In the genomic region with DNA sequence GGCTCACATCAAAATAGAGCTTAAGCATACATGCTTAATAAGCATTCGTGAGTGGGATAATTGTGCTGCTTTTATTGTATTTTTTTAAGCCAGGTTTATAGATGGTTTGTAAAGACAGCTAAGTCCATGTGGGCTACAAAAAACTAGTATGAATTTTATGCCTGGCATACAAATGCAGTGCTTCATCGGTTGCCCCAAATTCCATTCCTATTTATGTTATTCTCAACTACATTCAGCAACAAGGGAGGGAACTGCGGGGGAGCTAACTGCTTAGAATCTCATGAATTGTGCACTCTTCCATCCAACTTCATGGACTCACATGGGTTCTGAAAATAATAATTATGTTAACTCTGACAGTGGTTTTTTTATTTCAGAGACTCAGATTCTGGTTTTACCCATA, we compare ENCODE assay signal across 30 cellular contexts.
"Had no signal": no experiment of that assay in that cellular context is flagged by ENCODE, and none has a peak within 500 bp of the region (broad histone marks: within the 10 kb centered on the region; RNA-seq: fewer than 3 reads in every experiment).

No MANE protein-coding gene starts in this region.

- H3K9me3 ChIP-seq: breast epithelium, esophagus muscularis mucosa, gastrocnemius medialis, neutrophil, stomach had no signal

- H3K27me3 ChIP-seq: breast epithelium, esophagus muscularis mucosa, gastrocnemius medialis, hepatocyte, neutrophil, stomach had no signal

- H3K27ac ChIP-seq: breast epithelium, esophagus muscularis mucosa, gastrocnemius medialis, hepatocyte, neutrophil, stomach, WERI-Rb-1 had no signal

- H2AFZ ChIP-seq: hepatocyte had no signal

- ATAC-seq: activated CD4-positive, CD25-positive, alpha-beta regulatory T cell treated with anti-CD3 and anti-CD28 coated beads, Interleukin-2, amount 50 U/mL, for 24 hours; gastrocnemius medialis; left cardiac atrium; sciatic nerve; stimulated activated naive B cell treated with anti-CD40 and anti-IgM and Interleukin-4, amounts not matched to agents 10 μg/mL and 1 μg/mL and 100 μg/mL, for 72 hours; T-helper 17 cell had no signal

- H3K4me3 ChIP-seq: breast epithelium, esophagus muscularis mucosa, gastrocnemius medialis, hepatocyte, smooth muscle cell, stomach had no signal

- H3K79me2 ChIP-seq: hepatocyte had no signal

- H3K4me2 ChIP-seq: hepatocyte, smooth muscle cell had no signal

- H3K36me3 ChIP-seq: breast epithelium, esophagus muscularis mucosa, gastrocnemius medialis, neutrophil, stomach, WERI-Rb-1 had no signal

- H3K4me1 ChIP-seq: breast epithelium, esophagus muscularis mucosa, gastrocnemius medialis, stomach had no signal

- DNase-seq: activated CD4-positive, alpha-beta T cell treated with anti-CD3 and anti-CD28 coated beads for 48 hours; activated CD4-positive, alpha-beta T cell treated with anti-CD3 and anti-CD28 coated beads, Interleukin-2, amount 50 U/mL, for 48 hours; activated CD8-positive, alpha-beta memory T cell treated with anti-CD3 and anti-CD28 coated beads for 24 hours; activated CD8-positive, alpha-beta memory T cell treated with anti-CD3 and anti-CD28 coated beads, Interleukin-2, amount 50 U/mL, for 4 hours; activated effector memory CD4-positive, alpha-beta T cell treated with anti-CD3 and anti-CD28 coated beads, Interleukin-2, amount 50 U/mL, for 16 hours; activated naive CD4-positive, alpha-beta T cell treated with anti-CD3 and anti-CD28 coated beads for 36 hours; activated naive CD8-positive, alpha-beta T cell treated with anti-CD3 and anti-CD28 coated beads for 36 hours; activated T-cell treated with anti-CD3 and anti-CD28 coated beads, Interleukin-2, amount 50 U/mL, for 1 hour; central memory CD4-positive, alpha-beta T cell; gastrocnemius medialis; islet precursor cell; left cardiac atrium; mammary epithelial cell; naive B cell; nephron progenitor cell; stimulated activated CD4-positive, alpha-beta T cell treated with anti-CD3 and anti-CD28 coated beads, Interleukin-15, amount 100 ng/mL, for 24 hours; stimulated activated CD4-positive, alpha-beta T cell treated with anti-CD3 and anti-CD28 coated beads, Interleukin-2, amount 100 ng/mL, for 24 hours; stimulated activated naive B cell treated with anti-CD40 and anti-IgM and Interleukin-4, amounts not matched to agents 10 μg/mL and 1 μg/mL and 100 μg/mL, for 72 hours; stomach; T-helper 17 cell; T1000; trophoblast cell; WERI-Rb-1 had no signal
